ENCODE assay signal across 8 cellular contexts in genomic region chr9:127450831-127451680, GRCh38. TPM values are rescaled to one million over a fixed set of nuclear protein-coding genes. Genes with fewer than 3 reads are reported as not detected.
DNase-seq lines count a peak whose midpoint lies in the region; ATAC-seq, FAIRE-seq and TF ChIP-seq lines count a peak whose summit lies in the region.

LRSAM1 (plus strand) TSS chr9:127451510; CDS start chr9:127454528, 3,018 bp downstream.
RPL12 (minus strand) TSS chr9:127451406; CDS start chr9:127451317, 89 bp downstream.

- DNase-seq in AG04450 (ENCODE audit: low read depth, low spot score) = peak; percentile 93
- peak; percentile 85 for DNase-seq in NCI-H2227 treated with DMSO at 0.1 percent for 48 hours (lab: John Stamatoyannopoulos, UW)
- DNase-seq in mammary epithelial cell = peak; percentile 90
- peak; percentile 99 for DNase-seq in iPS-NIHi11 (ENCODE audit: low spot score)
- peak; percentile 96 for DNase-seq in small intestine

- dilution Hi-C loops in mammary epithelial cell (cut with HindIII; ENCODE audit: low sequenced_read_pairs) = no loop called here

- intact Hi-C loops in mammary epithelial cell (cut with micrococcal nuclease) = loop anchor here (1.0 to 10.0 kb wide), 4 partner anchors 26 to 236 kb away; partner anchors contain the start of genes SLC2A8 and ZNF79

- peak within 1 kb of the TSS; percentile 91 for H3K9ac ChIP-seq in mammary epithelial cell (ENCODE audit: insufficient read depth, low read length)

- peak within 1 kb of the TSS; percentile 90 for H3K4me2 ChIP-seq in mammary epithelial cell (ENCODE audit: insufficient read depth, low read depth, low read length)

- POLR2A ChIA-PET in AG04450 (lab: Yijun Ruan, JAX) = interaction anchor here (0.6 to 2.0 kb wide), 32 partner anchors 9 to 430 kb away, joined by 3 to 16 read pairs (median 4); partner anchors contain the start of genes ANGPTL2, SLC2A8, STXBP1 and ZNF79

- peaks cover 39% of the 10 kb centered on the region for H3K36me3 ChIP-seq in mammary epithelial cell (ENCODE audit: insufficient read depth, low read length)
- peaks cover 10 to 17% of the 10 kb centered on the region in 2 donors for H3K36me3 ChIP-seq in small intestine (ENCODE audit: control insufficient read depth in 2 of 2, insufficient read depth in 2 of 2, low read length in 2 of 2)

- H3K4me3 ChIP-seq in AG04450 (ENCODE audit: low read depth, low read length) (peak within 1 kb of the TSS; percentile 96), WI38 (ENCODE audit: low read depth, low read length) (peak within 1 kb of the TSS; percentile 90), mammary epithelial cell (replicated peaks in 1 of 3; ENCODE audit: insufficient read depth in 1 of 3, low read depth in 2 of 3, low read length in 3 of 3) (peak within 1 kb of the TSS; percentile 79 to 91 (median 90)), small intestine (ENCODE audit: low read depth in 1 of 2, low read length in 2 of 2) (peak within 1 kb of the TSS; percentile 80 to 84)

- H3K9me3 ChIP-seq in AG04450 (ENCODE audit: control insufficient read depth, insufficient read depth, low read length) (peaks cover 13% of the 10 kb centered on the region), mammary epithelial cell (replicated peaks; ENCODE audit: insufficient read depth, low read length) (no peaks in the 10 kb centered on the region), small intestine (ENCODE audit: control insufficient read depth, low read depth) (no peaks in the 10 kb centered on the region)

- CTCF ChIA-PET in AG04450 (lab: Charles Lee) = no interaction called here
- CTCF ChIA-PET in mammary epithelial cell (lab: Charles Lee; ENCODE audit: low non-redundant PET) = no interaction called here

- FAIRE-seq in small intestine (lab: Jason Lieb, UNC) = no peak

- H3K27me3 ChIP-seq in AG04450 (ENCODE audit: control insufficient read depth, insufficient read depth, low read length) (no peaks in the 10 kb centered on the region), mammary epithelial cell (ENCODE audit: insufficient read depth, low read length) (no peaks in the 10 kb centered on the region), small intestine (ENCODE audit: control insufficient read depth in 2 of 2, insufficient read depth in 2 of 2, low read length in 2 of 2) (no peaks in the 10 kb centered on the region)

- in situ Hi-C loops in mammary epithelial cell (cut with MboI; ENCODE audit: low sequenced_read_pairs in 2 of 2) = no loop called here

- ATAC-seq in GM18907 (IDR thresholded peaks at IDR 0.05; ENCODE audit: unreplicated experiment) = peak; percentile 72
- peak; percentile 55 for ATAC-seq in HG03139 (IDR thresholded peaks at IDR 0.05; ENCODE audit: unreplicated experiment)

- peak within 1 kb of the TSS; percentile 96 for H2AFZ ChIP-seq in mammary epithelial cell (ENCODE audit: low read depth, low read length)

- 2% methylated on average over 62 of the region's 73 CpGs for WGBS in mammary epithelial cell (ENCODE audit: low coverage, missing lambda C conversion rate)
- WGBS in small intestine, 3 donors = 0 to 1% (median 1%) methylated on average over 69 to 73 of the region's 73 CpGs

- H3K4me1 ChIP-seq in mammary epithelial cell (ENCODE audit: insufficient read depth, low read length) = peaks cover 26% of the 10 kb centered on the region
- H3K4me1 ChIP-seq in small intestine (ENCODE audit: control insufficient read depth in 2 of 2, insufficient read depth in 1 of 2, low read depth in 1 of 2, low read length in 1 of 2) = peaks cover 3 to 11% of the 10 kb centered on the region in 2 donors

- peaks cover 15% of the 10 kb centered on the region for H4K20me1 ChIP-seq in mammary epithelial cell (ENCODE audit: insufficient read depth, low read length)

- H3K79me2 ChIP-seq in mammary epithelial cell (ENCODE audit: insufficient read depth, low read length) = peaks cover 48% of the 10 kb centered on the region

- TF ChIP-seq CTCF in AG04450 (IDR thresholded peaks at IDR 0.05; ENCODE audit: low read depth, low read length) (no peak), WI38 (IDR thresholded peaks at IDR 0.05; ENCODE audit: low read depth, low read length) (no peak), mammary epithelial cell (conservative IDR thresholded peaks at IDR 0.05 in 1 of 2, IDR thresholded peaks at IDR 0.05 in 1 of 2; ENCODE audit: extremely low read depth in 1 of 2, insufficient read depth in 1 of 2, low read depth in 1 of 2, low read length in 2 of 2) (peak in 1 of 2 donors; percentile 3)

- BruUV-seq in mammary epithelial cell (replicated peaks; lab: Mats Ljungman, UMichigan) = TSS peak; percentile 53

- H3K27ac ChIP-seq in AG04450 (ENCODE audit: low read depth, low read length) (peak within 1 kb of the TSS; percentile 89), mammary epithelial cell (ENCODE audit: insufficient read depth, low read depth, low read length) (peak within 1 kb of the TSS; percentile 80), small intestine (ENCODE audit: low read depth in 1 of 2, low read length in 1 of 2) (peak within 1 kb of the TSS; percentile 92 to 97)

RNA-seq across cellular contexts. Expression of gene LRSAM1, which starts in this region (rescaled TPM):
- polyA plus RNA-seq in AG04450 (2011; rRNA removed) (3.4 and 4.8 TPM in 2 replicates), mammary epithelial cell (9.1 TPM), small intestine (10 to 100 TPM; 12.8 to 22.8 (median 22.4) TPM)
- 4.9 and 5.7 TPM in 2 replicates for polyA minus RNA-seq in AG04450 (2011; rRNA and poly(A)+ RNA removed)
- total RNA-seq in mammary epithelial cell = 10 to 100 TPM; 15.5 to 20.6 TPM
- 17.2 TPM for polyA minus RNA-seq in mammary epithelial cell

RNA-seq across cellular contexts. Expression of gene RPL12, which starts in this region (rescaled TPM):
- 2,379 and 2,541 TPM in 2 replicates for polyA plus RNA-seq in AG04450 (2011; rRNA removed)
- 720 and 1,006 TPM in 2 replicates for polyA minus RNA-seq in AG04450 (2011; rRNA and poly(A)+ RNA removed)
- total RNA-seq in mammary epithelial cell = 1,000 to 10,000 TPM; 1,316 to 1,441 TPM
- 2,249 TPM for polyA plus RNA-seq in mammary epithelial cell
- polyA minus RNA-seq in mammary epithelial cell = 561 TPM
- 1,000 to 10,000 TPM; 2,018 to 3,950 (median 3,161) TPM for polyA plus RNA-seq in small intestine

Comparison
In these comparisons a context has a peak if more than half of its experiments do, and no peak if none do; other contexts are left out.
1. Peak in every context shown above with its lines: DNase-seq, ATAC-seq, H3K4me3 ChIP-seq and H3K27ac ChIP-seq.